11 cellular contexts compared by ENCODE assay signal in genomic region chr11:96114178-96115070, GRCh38.
DNase-seq lines count a peak whose midpoint lies in the region; ATAC-seq and TF ChIP-seq lines count a peak whose summit lies in the region.
"Had no signal": no experiment of that assay in that cellular context is flagged by ENCODE, and none has a peak within 500 bp of the region (broad histone marks: within the 10 kb centered on the region; RNA-seq: fewer than 3 reads in every experiment).

No MANE protein-coding gene starts in this region.

- peaks cover 24% of the 10 kb centered on the region for H3K4me1 ChIP-seq in osteoblast (ENCODE audit: insufficient read depth, low read length)

- H3K9me3 ChIP-seq in osteoblast (ENCODE audit: low read depth, low read length), result no peaks in the 10 kb centered on the region
- H3K9me3 ChIP-seq: stomach had no signal

- peaks cover 29% of the 10 kb centered on the region for H3K36me3 Mint-ChIP-seq in activated naive CD8-positive, alpha-beta T cell treated with anti-CD3 and anti-CD28 coated beads, Interleukin-2, amount 50 U/mL, for 24 hours (ENCODE audit: low read depth)
- peaks cover 2 to 6% of the 10 kb centered on the region in 2 donors for H3K36me3 Mint-ChIP-seq in CD14-positive monocyte

- peaks cover 63% of the 10 kb centered on the region for H3K79me2 ChIP-seq in osteoblast (ENCODE audit: insufficient read depth, low read length)

- no peaks in the 10 kb centered on the region for H3K27me3 ChIP-seq in osteoblast (ENCODE audit: insufficient read depth, low read length)
- H3K27me3 ChIP-seq: stomach had no signal

- no peak overlapping the region for H3K4me2 ChIP-seq in osteoblast (ENCODE audit: insufficient read depth, low read length)

- no peaks in the 10 kb centered on the region for H4K20me1 ChIP-seq in osteoblast (ENCODE audit: insufficient read depth, low read length)

- no peak overlapping the region for H2AFZ ChIP-seq in osteoblast (ENCODE audit: low read length)

- no peak for TF ChIP-seq CTCF in GM20000 (IDR thresholded peaks at IDR 0.05; ENCODE audit: extremely low read depth, missing control alignments)
- no peak for TF ChIP-seq CTCF in osteoblast (IDR thresholded peaks at IDR 0.05; ENCODE audit: extremely low read depth, low read depth, low read length)
- TF ChIP-seq CTCF in CD14-positive monocyte (IDR thresholded peaks at IDR 0.05), result no peak

- H3K4me3 ChIP-seq in osteoblast (ENCODE audit: insufficient read depth, low read length), result no peak overlapping the region
- H3K4me3 ChIP-seq: stomach had no signal

- H3K4me3 Mint-ChIP-seq in activated naive CD8-positive, alpha-beta T cell treated with anti-CD3 and anti-CD28 coated beads, Interleukin-2, amount 50 U/mL, for 24 hours, result no peak overlapping the region
- no peak overlapping the region for H3K4me3 Mint-ChIP-seq in CD14-positive monocyte

- H3K27me3 Mint-ChIP-seq in activated naive CD8-positive, alpha-beta T cell treated with anti-CD3 and anti-CD28 coated beads, Interleukin-2, amount 50 U/mL, for 24 hours, result no peaks in the 10 kb centered on the region
- no peaks in the 10 kb centered on the region for H3K27me3 Mint-ChIP-seq in CD14-positive monocyte (ENCODE audit: low read depth in 3 of 3)

- no peak for ATAC-seq in activated naive CD8-positive, alpha-beta T cell treated with anti-CD3 and anti-CD28 coated beads, Interleukin-2, amount 50 U/mL, for 24 hours
- no peak for ATAC-seq in HG03045 (IDR thresholded peaks at IDR 0.05; ENCODE audit: unreplicated experiment)
- ATAC-seq in HG03095 (IDR thresholded peaks at IDR 0.05; ENCODE audit: unreplicated experiment), result no peak
- ATAC-seq: left lobe of liver had no signal

- H3K27ac ChIP-seq in osteoblast (ENCODE audit: low read depth, low read length), result peak overlapping the region; percentile 82
- H3K27ac ChIP-seq: VCaP had no signal

- H3K4me1 Mint-ChIP-seq in activated naive CD8-positive, alpha-beta T cell treated with anti-CD3 and anti-CD28 coated beads, Interleukin-2, amount 50 U/mL, for 24 hours, result peaks cover 61% of the 10 kb centered on the region
- H3K4me1 Mint-ChIP-seq in CD14-positive monocyte, result no peaks in the 10 kb centered on the region

- DNase-seq in DMS53 treated with DMSO at 0.1 percent for 48 hours (lab: John Stamatoyannopoulos, UW; ENCODE audit: unreplicated experiment), result peak; percentile 29
- peak; percentile 29 for DNase-seq in GM20000 (ENCODE audit: low spot score)
- DNase-seq in activated naive CD8-positive, alpha-beta T cell treated with anti-CD3 and anti-CD28 coated beads, Interleukin-2, amount 50 U/mL, for 24 hours, result no peak
- no peak for DNase-seq in osteoblast (ENCODE audit: insufficient read length, low spot score, missing footprints)
- no peak for DNase-seq in NCI-H1694 treated with DMSO at 0.1 percent for 48 hours (lab: John Stamatoyannopoulos, UW)
- no peak for DNase-seq in CD14-positive monocyte (ENCODE audit: low spot score)
- DNase-seq: stomach had no signal

- H3K36me3 ChIP-seq in osteoblast (ENCODE audit: insufficient read depth, low read length), result peaks cover 6% of the 10 kb centered on the region
- H3K36me3 ChIP-seq: stomach had no signal

- intact Hi-C loops in CD14-positive monocyte (cut with micrococcal nuclease), result no loop called here

- H3K27ac Mint-ChIP-seq in activated naive CD8-positive, alpha-beta T cell treated with anti-CD3 and anti-CD28 coated beads, Interleukin-2, amount 50 U/mL, for 24 hours, result peak overlapping the region; percentile 84
- H3K27ac Mint-ChIP-seq in CD14-positive monocyte, result no peak overlapping the region

- no peaks in the 10 kb centered on the region for H3K9me3 Mint-ChIP-seq in activated naive CD8-positive, alpha-beta T cell treated with anti-CD3 and anti-CD28 coated beads, Interleukin-2, amount 50 U/mL, for 24 hours
- H3K9me3 Mint-ChIP-seq in CD14-positive monocyte, result peaks cover 0 to 1% (median 0%) of the 10 kb centered on the region in 7 donors

Comparison
In these comparisons a context has a peak if more than half of its experiments do, and no peak if none do; other contexts are left out.
1. DNase-seq: peak in DMS53 treated with DMSO at 0.1 percent for 48 hours (single experiment) and GM20000 (single experiment); none in activated naive CD8-positive, alpha-beta T cell treated with anti-CD3 and anti-CD28 coated beads, Interleukin-2, amount 50 U/mL, for 24 hours (single experiment), osteoblast (single experiment), NCI-H1694 treated with DMSO at 0.1 percent for 48 hours (single experiment) and CD14-positive monocyte (single experiment).